1 cellular context compared by ENCODE assay signal in the genomic region with DNA sequence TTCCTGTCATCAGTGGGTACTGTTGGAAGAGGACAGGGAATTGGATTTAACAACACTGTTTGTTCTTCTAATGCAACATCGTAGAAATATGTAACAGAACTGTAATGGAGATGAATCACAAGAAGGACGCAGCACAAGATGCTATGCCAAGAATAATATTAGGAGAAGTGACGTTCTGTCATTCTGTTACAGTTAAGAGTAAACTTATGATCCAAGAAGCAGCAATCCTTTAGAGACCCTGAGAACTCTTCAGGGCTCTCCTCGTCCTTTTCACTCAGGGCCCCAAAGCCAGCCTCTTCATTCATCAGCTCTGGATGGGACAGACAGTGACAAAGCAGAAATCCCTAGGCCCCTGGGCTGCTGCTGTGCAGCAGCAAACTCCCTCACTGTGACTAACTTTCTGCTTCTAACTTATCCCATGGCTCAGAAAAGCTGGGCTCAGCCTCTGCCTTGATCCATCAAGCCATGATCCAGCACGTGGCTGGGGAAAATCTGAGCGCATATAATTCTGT.
TF ChIP-seq lines count a peak whose summit lies in the region.

No MANE protein-coding gene starts in this region.

TF ChIP-seq in K562, 482 proteins besides CTCF, POLR2A, EP300 and RAD21 (continued from another document):
- TF ChIP-seq CHAMP1 (IDR thresholded peaks at IDR 0.05) (no peak), HCFC1 (IDR thresholded peaks at IDR 0.05; ENCODE audit: low read depth, low read length) (no peak), JUND (IDR thresholded peaks at IDR 0.05; ENCODE audit: borderline replicate concordance, low read depth, low read length) (no peak; the same call in 1 of the 2 replicates), JUND (tag; IDR thresholded peaks at IDR 0.05; ENCODE audit: borderline replicate concordance, low read depth, low read length) (no peak), NFXL1 (CRISPR knock-in tag; IDR thresholded peaks at IDR 0.05) (no peak), MEIS2 (IDR thresholded peaks at IDR 0.05; ENCODE audit: partially characterized antibody) (peak; percentile 73), SMARCE1 (IDR thresholded peaks at IDR 0.05) (peak; percentile 51; the same call in 1 of the 2 replicates), ZNF764 (CRISPR knock-in tag; IDR thresholded peaks at IDR 0.05; ENCODE audit: low read depth) (no peak), PKNOX1 (IDR thresholded peaks at IDR 0.05) (0 out of 2 replicates have a peak, but pooled peaks have one; percentile 38), PHF8 (IDR thresholded peaks at IDR 0.05; ENCODE audit: borderline replicate concordance, low read length) (no peak), ELF1 (tag; IDR thresholded peaks at IDR 0.05) (no peak), SNAPC5 (CRISPR knock-in tag; IDR thresholded peaks at IDR 0.05) (no peak), ZNF589 (CRISPR knock-in tag; IDR thresholded peaks at IDR 0.05; ENCODE audit: low read depth) (no peak), MEF2D (tag; conservative IDR thresholded peaks at IDR 0.05; ENCODE audit: low read depth) (no peak), CREBBP (IDR thresholded peaks at IDR 0.05; ENCODE audit: low read depth, low read length) (no peak), ZC3H11A (IDR thresholded peaks at IDR 0.05; ENCODE audit: low read depth, low read length) (no peak), MXD1 (CRISPR knock-in tag; IDR thresholded peaks at IDR 0.05; ENCODE audit: borderline replicate concordance, poor library complexity, severe bottlenecking) (no peak), CHD4 (IDR thresholded peaks at IDR 0.05; ENCODE audit: insufficient read depth, insufficient replicate concordance, low read depth, low read length, poor library complexity, severe bottlenecking) (no peak), ZNF398 (CRISPR knock-in tag; IDR thresholded peaks at IDR 0.05) (no peak), FOXK2 (conservative IDR thresholded peaks at IDR 0.05 in 1 of 2, IDR thresholded peaks at IDR 0.05 in 1 of 2; ENCODE audit: low read depth in 2 of 2) (no peak), MCM2 (IDR thresholded peaks at IDR 0.05; ENCODE audit: low read depth) (no peak)
- TF ChIP-seq, protein P1, sequence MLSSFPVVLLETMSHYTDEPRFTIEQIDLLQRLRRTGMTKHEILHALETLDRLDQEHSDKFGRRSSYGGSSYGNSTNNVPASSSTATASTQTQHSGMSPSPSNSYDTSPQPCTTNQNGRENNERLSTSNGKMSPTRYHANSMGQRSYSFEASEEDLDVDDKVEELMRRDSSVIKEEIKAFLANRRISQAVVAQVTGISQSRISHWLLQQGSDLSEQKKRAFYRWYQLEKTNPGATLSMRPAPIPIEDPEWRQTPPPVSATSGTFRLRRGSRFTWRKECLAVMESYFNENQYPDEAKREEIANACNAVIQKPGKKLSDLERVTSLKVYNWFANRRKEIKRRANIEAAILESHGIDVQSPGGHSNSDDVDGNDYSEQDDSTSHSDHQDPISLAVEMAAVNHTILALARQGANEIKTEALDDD (IDR thresholded peaks at IDR 0.05), result peak; percentile 45
- TF ChIP-seq, protein P2, sequence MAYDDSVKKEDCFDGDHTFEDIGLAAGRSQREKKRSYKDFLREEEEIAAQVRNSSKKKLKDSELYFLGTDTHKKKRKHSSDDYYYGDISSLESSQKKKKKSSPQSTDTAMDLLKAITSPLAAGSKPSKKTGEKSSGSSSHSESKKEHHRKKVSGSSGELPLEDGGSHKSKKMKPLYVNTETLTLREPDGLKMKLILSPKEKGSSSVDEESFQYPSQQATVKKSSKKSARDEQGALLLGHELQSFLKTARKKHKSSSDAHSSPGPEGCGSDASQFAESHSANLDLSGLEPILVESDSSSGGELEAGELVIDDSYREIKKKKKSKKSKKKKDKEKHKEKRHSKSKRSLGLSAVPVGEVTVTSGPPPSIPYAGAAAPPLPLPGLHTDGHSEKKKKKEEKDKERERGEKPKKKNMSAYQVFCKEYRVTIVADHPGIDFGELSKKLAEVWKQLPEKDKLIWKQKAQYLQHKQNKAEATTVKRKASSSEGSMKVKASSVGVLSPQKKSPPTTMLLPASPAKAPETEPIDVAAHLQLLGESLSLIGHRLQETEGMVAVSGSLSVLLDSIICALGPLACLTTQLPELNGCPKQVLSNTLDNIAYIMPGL (CRISPR knock-in tag; IDR thresholded peaks at IDR 0.05), result no peak
- TF ChIP-seq, protein P3, sequence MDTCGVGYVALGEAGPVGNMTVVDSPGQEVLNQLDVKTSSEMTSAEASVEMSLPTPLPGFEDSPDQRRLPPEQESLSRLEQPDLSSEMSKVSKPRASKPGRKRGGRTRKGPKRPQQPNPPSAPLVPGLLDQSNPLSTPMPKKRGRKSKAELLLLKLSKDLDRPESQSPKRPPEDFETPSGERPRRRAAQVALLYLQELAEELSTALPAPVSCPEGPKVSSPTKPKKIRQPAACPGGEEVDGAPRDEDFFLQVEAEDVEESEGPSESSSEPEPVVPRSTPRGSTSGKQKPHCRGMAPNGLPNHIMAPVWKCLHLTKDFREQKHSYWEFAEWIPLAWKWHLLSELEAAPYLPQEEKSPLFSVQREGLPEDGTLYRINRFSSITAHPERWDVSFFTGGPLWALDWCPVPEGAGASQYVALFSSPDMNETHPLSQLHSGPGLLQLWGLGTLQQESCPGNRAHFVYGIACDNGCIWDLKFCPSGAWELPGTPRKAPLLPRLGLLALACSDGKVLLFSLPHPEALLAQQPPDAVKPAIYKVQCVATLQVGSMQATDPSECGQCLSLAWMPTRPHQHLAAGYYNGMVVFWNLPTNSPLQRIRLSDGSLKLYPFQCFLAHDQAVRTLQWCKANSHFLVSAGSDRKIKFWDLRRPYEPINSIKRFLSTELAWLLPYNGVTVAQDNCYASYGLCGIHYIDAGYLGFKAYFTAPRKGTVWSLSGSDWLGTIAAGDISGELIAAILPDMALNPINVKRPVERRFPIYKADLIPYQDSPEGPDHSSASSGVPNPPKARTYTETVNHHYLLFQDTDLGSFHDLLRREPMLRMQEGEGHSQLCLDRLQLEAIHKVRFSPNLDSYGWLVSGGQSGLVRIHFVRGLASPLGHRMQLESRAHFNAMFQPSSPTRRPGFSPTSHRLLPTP (IDR thresholded peaks at IDR 0.05; ENCODE audit: borderline replicate concordance, extremely low read depth, insufficient read length), result no peak
